In the genomic region with DNA sequence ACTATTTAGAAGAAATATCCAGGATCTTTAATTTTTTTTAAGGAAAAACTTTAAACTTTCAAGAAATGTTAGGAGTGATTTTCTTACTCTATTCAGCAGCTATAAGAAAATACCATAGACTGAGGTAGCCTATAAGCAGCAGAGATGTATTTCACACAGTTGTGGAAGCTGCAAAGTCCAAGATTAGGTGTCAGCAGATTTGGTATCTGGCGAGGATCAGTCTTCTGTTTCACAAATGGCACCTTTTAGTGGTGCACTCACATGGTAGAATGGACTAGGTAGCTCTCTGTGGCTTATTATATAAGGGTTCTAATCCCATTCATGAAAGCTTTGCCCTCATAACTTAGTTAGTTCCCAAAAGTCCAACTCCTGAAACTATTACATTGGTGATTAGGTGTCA, we compare ENCODE assay signal across 35 cellular contexts.
"Had no signal": no experiment of that assay in that cellular context is flagged by ENCODE, and none has a peak within 500 bp of the region (broad histone marks: within the 10 kb centered on the region; RNA-seq: fewer than 3 reads in every experiment).

No MANE protein-coding gene starts in this region.

- H3K4me3 ChIP-seq: MG63 had no signal

- H3K36me3 ChIP-seq: MG63 had no signal

- H3K27me3 ChIP-seq: MG63 had no signal

- DNase-seq: Karpas-422, Kasumi-1, MG63, MM.1S, MV-4-11, NCI-H1048, NCI-H1092, NCI-H1092 treated with DMSO at 0.1 percent for 48 hours, NCI-H1105, NCI-H1105 treated with DMSO at 0.1 percent for 48 hours, NCI-H1417, NCI-H1417 treated with DMSO at 0.1 percent for 48 hours, NCI-H1436, NCI-H1436 treated with DMSO at 0.1 percent for 48 hours, NCI-H146, NCI-H1694, NCI-H1694 treated with DMSO at 0.1 percent for 48 hours, NCI-H187, NCI-H187 treated with DMSO at 0.1 percent for 48 hours, NCI-H1930, NCI-H2029, NCI-H2029 treated with DMSO at 0.1 percent for 48 hours, NCI-H2081, NCI-H2081 treated with DMSO at 0.1 percent for 48 hours, NCI-H2107, NCI-H2171, NCI-H2171 treated with DMSO at 0.1 percent for 48 hours, NCI-H2227 treated with DMSO at 0.1 percent for 48 hours, NCI-H226, NCI-H345, NCI-H446, NCI-H446 treated with DMSO at 0.1 percent for 48 hours, NCI-H510A, NCI-H510A treated with DMSO at 0.1 percent for 48 hours, NCI-H524 had no signal
